18 cellular contexts compared by ENCODE assay signal in genomic region chr9:135865531-135865930, GRCh38. TPM values are rescaled to one million over a fixed set of nuclear protein-coding genes. Genes with fewer than 3 reads are reported as not detected.
DNase-seq lines count a peak whose midpoint lies in the region; ATAC-seq, FAIRE-seq and TF ChIP-seq lines count a peak whose summit lies in the region.
"Had no signal": no experiment of that assay in that cellular context is flagged by ENCODE, and none has a peak within 500 bp of the region (broad histone marks: within the 10 kb centered on the region; RNA-seq: fewer than 3 reads in every experiment).

No MANE protein-coding gene starts in this region.

- H4K20me1 ChIP-seq in astrocyte (ENCODE audit: insufficient read depth, low read length) (peaks cover 94% of the 10 kb centered on the region), smooth muscle cell (ENCODE audit: low read depth) (peaks cover 99% of the 10 kb centered on the region)

- H3K27me3 ChIP-seq in astrocyte (ENCODE audit: insufficient read depth, low read length) (no peaks in the 10 kb centered on the region), smooth muscle cell (ENCODE audit: low read depth) (no peaks in the 10 kb centered on the region), right cardiac atrium (ENCODE audit: control insufficient read depth, insufficient read depth) (no peaks in the 10 kb centered on the region)
- H3K27me3 ChIP-seq: MG63, Peyer's patch had no signal

- no peak overlapping the region for H3K27ac ChIP-seq in astrocyte (ENCODE audit: low read depth, low read length)
- H3K27ac ChIP-seq in smooth muscle cell (ENCODE audit: low read depth) = peak overlapping the region; percentile 29
- no peak overlapping the region for H3K27ac ChIP-seq in right cardiac atrium (ENCODE audit: low read length)
- H3K27ac ChIP-seq: C4-2B, Peyer's patch had no signal

- H3K27ac Mint-ChIP-seq in astrocyte (ENCODE audit: unreplicated experiment) = peak overlapping the region; percentile 31

- H2AFZ ChIP-seq in astrocyte (ENCODE audit: low read depth, low read length) (no peak overlapping the region), smooth muscle cell (ENCODE audit: low read depth) (no peak overlapping the region)

- H3K4me1 Mint-ChIP-seq in astrocyte (ENCODE audit: low read depth, unreplicated experiment) = peaks cover 19% of the 10 kb centered on the region

- H3K79me2 ChIP-seq in astrocyte (ENCODE audit: insufficient read depth, low read length) (peaks cover 86% of the 10 kb centered on the region), smooth muscle cell (ENCODE audit: low read depth) (peaks cover 69% of the 10 kb centered on the region)

- no peak for FAIRE-seq in astrocyte (lab: Jason Lieb, UNC)

- no peak overlapping the region for H3K9ac ChIP-seq in astrocyte (ENCODE audit: low read length)
- H3K9ac ChIP-seq in smooth muscle cell (ENCODE audit: low read depth) = no peak overlapping the region

- WGBS in smooth muscle cell (ENCODE audit: low lambda C conversion rate) = 64% methylated on average over 7 of the region's 7 CpGs
- WGBS in right cardiac atrium = 91% methylated on average over 7 of the region's 7 CpGs

- peaks cover 8% of the 10 kb centered on the region for H3F3A ChIP-seq in smooth muscle cell (ENCODE audit: low read depth)

- H3K4me3 Mint-ChIP-seq in astrocyte (ENCODE audit: unreplicated experiment) = peak overlapping the region; percentile 17

- no peak overlapping the region for H3K4me3 ChIP-seq in HFF-Myc (replicated peaks; ENCODE audit: low read depth, low read length)
- H3K4me3 ChIP-seq in astrocyte (ENCODE audit: insufficient read depth, low read depth, low read length) = no peak overlapping the region
- H3K4me3 ChIP-seq in smooth muscle cell = no peak overlapping the region
- no peak overlapping the region for H3K4me3 ChIP-seq in right cardiac atrium (ENCODE audit: low read length)
- H3K4me3 ChIP-seq: MG63, Peyer's patch had no signal

- intact Hi-C loops in right cardiac atrium (cut with DNase I) = loop anchor here in 3 of 4 donors (5.0 to 10.0 kb wide), 3 partner anchors 89 to 257 kb away; partner anchors contain the start of gene UBAC1 (in 1 of the 3)

- H3K36me3 Mint-ChIP-seq in astrocyte (ENCODE audit: low read depth, unreplicated experiment) = peaks cover 4% of the 10 kb centered on the region

- TF ChIP-seq CTCF in HFF-Myc (IDR thresholded peaks at IDR 0.05; ENCODE audit: low read depth, low read length, missing control alignments) (no peak), astrocyte (IDR thresholded peaks at IDR 0.05; ENCODE audit: insufficient read depth, low read depth, low read length) (no peak), smooth muscle cell (IDR thresholded peaks at IDR 0.05; ENCODE audit: borderline replicate concordance, insufficient read depth, poor library complexity, severe bottlenecking) (no peak)

- H3K4me1 ChIP-seq in astrocyte (ENCODE audit: insufficient read depth, low read length) = peaks cover 8% of the 10 kb centered on the region
- peaks cover 9% of the 10 kb centered on the region for H3K4me1 ChIP-seq in smooth muscle cell (ENCODE audit: low read depth)
- no peaks in the 10 kb centered on the region for H3K4me1 ChIP-seq in right cardiac atrium (ENCODE audit: control insufficient read depth, insufficient read depth, low read length)
- H3K4me1 ChIP-seq: Peyer's patch had no signal

- H3K9me3 ChIP-seq in astrocyte (ENCODE audit: insufficient read depth, low read depth, low read length) (no peaks in the 10 kb centered on the region), smooth muscle cell (replicated peaks; ENCODE audit: low read depth) (no peaks in the 10 kb centered on the region), right cardiac atrium (ENCODE audit: control insufficient read depth, low read length) (no peaks in the 10 kb centered on the region)
- H3K9me3 ChIP-seq: MG63, Peyer's patch had no signal

- no peaks in the 10 kb centered on the region for H3K9me3 Mint-ChIP-seq in astrocyte (ENCODE audit: unreplicated experiment)

- H3K4me2 ChIP-seq in astrocyte (ENCODE audit: low read length) (no peak overlapping the region), smooth muscle cell (peak overlapping the region; percentile 44)

- H3K36me3 ChIP-seq in astrocyte (ENCODE audit: insufficient read depth, low read length) (no peaks in the 10 kb centered on the region), smooth muscle cell (ENCODE audit: low read depth) (no peaks in the 10 kb centered on the region)
- H3K36me3 ChIP-seq: MG63, Peyer's patch had no signal

- peak; percentile 16 for DNase-seq in HFF-Myc (ENCODE audit: extremely low read depth, low read depth)
- DNase-seq in astrocyte (ENCODE audit: low read depth) = peak; percentile 55
- peak; percentile 74 for DNase-seq in islet precursor cell
- no peak for DNase-seq in smooth muscle cell (lab: John Stamatoyannopoulos, UW; ENCODE audit: unreplicated experiment)
- no peak for DNase-seq in right cardiac atrium
- no peak for DNase-seq in NCI-H1105 (lab: John Stamatoyannopoulos, UW)
- no peak for DNase-seq in DMS53 treated with DMSO at 0.1 percent for 48 hours (lab: John Stamatoyannopoulos, UW; ENCODE audit: unreplicated experiment)
- DNase-seq: AML-193, DND-41, GF-D8, H7, Kasumi-1, MG63, NCI-H1092 treated with DMSO at 0.1 percent for 48 hours, Peyer's patch had no signal

- H3K27me3 Mint-ChIP-seq in astrocyte (ENCODE audit: low read depth, unreplicated experiment) = no peaks in the 10 kb centered on the region

- ATAC-seq in right cardiac atrium (no peak), GM19324 (IDR thresholded peaks at IDR 0.05; ENCODE audit: low FRiP score, unreplicated experiment) (no peak)
- ATAC-seq: Right ventricle myocardium inferior had no signal

RNA-seq across cellular contexts. Expression of gene CAMSAP1, which starts 41.8 kb away (rescaled TPM):
- total RNA-seq in astrocyte = 27.3 and 34.8 TPM in 2 replicates
- 15.1 and 17.8 TPM in 2 replicates for total RNA-seq in smooth muscle cell
- polyA plus RNA-seq in smooth muscle cell = 5.3 and 5.4 TPM in 2 replicates
- total RNA-seq in right cardiac atrium = 10 to 100 TPM; 13.9 to 22.8 (median 18.3) TPM
- polyA plus RNA-seq in right cardiac atrium = 10.0 TPM

Comparison
In these comparisons a context has a peak if more than half of its experiments do, and no peak if none do; other contexts are left out.
1. DNase-seq: peak in HFF-Myc (single experiment), astrocyte (single experiment) and islet precursor cell (single experiment); none in smooth muscle cell (single experiment), right cardiac atrium (0 of 3), NCI-H1105 (single experiment) and DMS53 treated with DMSO at 0.1 percent for 48 hours (single experiment).